ENCODE assay signal across 1 cellular context in the genomic region with DNA sequence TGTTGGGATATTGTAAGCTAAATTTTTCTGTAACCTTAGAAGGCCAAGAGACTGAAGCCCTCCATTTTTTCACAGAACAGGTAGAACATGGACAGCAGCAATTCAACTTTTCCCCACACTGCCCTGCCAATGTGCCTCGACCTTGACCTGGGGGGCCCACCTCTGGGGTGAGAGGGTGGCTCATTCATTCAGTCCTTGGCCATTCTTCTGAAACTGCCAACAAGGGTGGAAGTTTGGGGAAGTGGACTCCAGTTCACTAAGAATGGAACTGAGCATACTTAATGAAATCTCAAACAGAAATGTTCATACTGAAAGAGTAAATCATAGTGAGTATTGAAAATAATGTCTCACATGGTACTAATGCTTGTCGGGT.
TF ChIP-seq lines count a peak whose summit lies in the region.

No MANE protein-coding gene starts in this region.

TF ChIP-seq in H1, 55 proteins besides CTCF, POLR2A, EP300 and RAD21:
- TF ChIP-seq FOSL1 (IDR thresholded peaks at IDR 0.05; ENCODE audit: insufficient read depth, low read depth, low read length) (no peak), SRF (IDR thresholded peaks at IDR 0.05; ENCODE audit: low read depth, low read length) (no peak)
